16 cellular contexts compared by ENCODE assay signal in the genomic region with DNA sequence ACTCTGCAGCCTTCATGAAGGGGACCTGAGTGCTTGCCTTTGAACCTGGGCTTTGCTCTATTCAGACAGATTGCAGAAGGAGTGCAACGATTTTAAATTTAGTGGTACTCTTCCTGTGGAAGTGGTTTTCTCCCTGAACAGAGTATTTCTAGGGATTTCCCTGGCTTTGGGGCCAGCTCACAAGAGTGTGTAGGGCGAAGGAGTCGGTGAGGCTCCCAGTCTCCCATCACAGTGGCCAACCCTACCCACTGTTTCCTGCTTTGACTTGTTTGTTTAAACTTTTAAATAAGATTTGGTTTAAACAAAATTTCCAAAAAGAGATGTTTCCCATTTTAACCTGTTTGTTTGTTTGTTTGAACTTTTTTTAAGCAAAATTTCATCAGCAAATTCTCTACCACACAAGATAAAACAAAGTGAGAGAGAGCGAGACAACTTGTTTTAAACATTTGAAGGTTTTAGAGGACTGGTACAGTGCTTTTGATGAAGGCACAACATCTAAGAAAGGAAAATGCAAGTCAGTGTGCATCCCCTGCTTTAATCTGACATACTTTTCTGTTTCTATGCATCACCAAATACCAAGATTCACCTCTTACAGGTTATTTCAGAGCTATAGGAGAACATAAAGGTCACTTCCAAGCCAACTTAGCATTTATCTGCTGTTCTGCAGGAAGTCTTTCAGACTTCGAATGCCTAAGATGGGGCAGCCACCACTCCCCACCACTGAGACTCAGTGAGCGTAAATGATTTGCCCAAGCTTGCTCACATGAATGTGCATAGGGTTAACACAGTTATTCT. TPM values are rescaled to one million over a fixed set of nuclear protein-coding genes. Genes with fewer than 3 reads are reported as not detected.
"Had no signal": no experiment of that assay in that cellular context is flagged by ENCODE, and none has a peak within 500 bp of the region (broad histone marks: within the 10 kb centered on the region; RNA-seq: fewer than 3 reads in every experiment).

No MANE protein-coding gene starts in this region.

- H3K9me3 Mint-ChIP-seq: activated B cell treated with CpG ODN at 0.5 μM for 24 hours; central memory CD8-positive, alpha-beta T cell; natural killer cell had no signal

- H3K27me3 ChIP-seq: brain microvascular endothelial cell, esophagus squamous epithelium had no signal

- ATAC-seq: mucosa of descending colon; natural killer cell; stimulated activated effector memory CD8-positive, alpha-beta T cell treated with anti-CD3 and anti-CD28 coated beads, Interleukin-12 subunit alpha, Interleukin-12 subunit beta, amount 100 ng/mL, for 72 hours had no signal

- H3K4me3 Mint-ChIP-seq: activated B cell treated with CpG ODN at 0.5 μM for 24 hours; central memory CD8-positive, alpha-beta T cell; natural killer cell; stimulated activated effector memory CD8-positive, alpha-beta T cell treated with anti-CD3 and anti-CD28 coated beads, Interleukin-12 subunit alpha, Interleukin-12 subunit beta, amount 100 ng/mL, for 72 hours; T-helper 2 cell treated with Interferon-gamma antibody and Interleukin-4, amounts not matched to agents 5 μg/mL and 100 μg/mL, for 36 hours had no signal

- H3K4me1 Mint-ChIP-seq: activated B cell treated with CpG ODN at 0.5 μM for 24 hours had no signal

- H3K27ac Mint-ChIP-seq: activated B cell treated with CpG ODN at 0.5 μM for 24 hours; natural killer cell; stimulated activated effector memory CD8-positive, alpha-beta T cell treated with anti-CD3 and anti-CD28 coated beads, Interleukin-12 subunit alpha, Interleukin-12 subunit beta, amount 100 ng/mL, for 72 hours had no signal

- H3K27me3 Mint-ChIP-seq: activated B cell treated with CpG ODN at 0.5 μM for 24 hours; central memory CD8-positive, alpha-beta T cell had no signal

- H3K36me3 Mint-ChIP-seq: natural killer cell; stimulated activated effector memory CD8-positive, alpha-beta T cell treated with anti-CD3 and anti-CD28 coated beads, Interleukin-12 subunit alpha, Interleukin-12 subunit beta, amount 100 ng/mL, for 72 hours had no signal

- DNase-seq: activated B cell treated with CpG ODN at 0.5 μM for 24 hours, brain microvascular endothelial cell, esophagus squamous epithelium, hypothalamus, kidney, left ventricle myocardium inferior, mucosa of descending colon, natural killer cell, substantia nigra, trophoblast cell had no signal

- H3K4me3 ChIP-seq: coronary artery, esophagus squamous epithelium, left ventricle myocardium inferior, mucosa of descending colon had no signal

- H3K36me3 ChIP-seq: brain microvascular endothelial cell, esophagus squamous epithelium, left ventricle myocardium inferior had no signal

- H3K4me1 ChIP-seq: esophagus squamous epithelium, left ventricle myocardium inferior had no signal

- H3K27ac ChIP-seq: brain microvascular endothelial cell, coronary artery, esophagus squamous epithelium, left ventricle myocardium inferior had no signal

- H3K9me3 ChIP-seq: esophagus squamous epithelium, left ventricle myocardium inferior, mucosa of descending colon had no signal

RNA-seq across cellular contexts. Expression of a gene that starts 6.6 kb away (rescaled TPM):
- total RNA-seq: fibroblast of villous mesenchyme, renal cortical epithelial cell had no signal

RNA-seq across cellular contexts. Expression of a gene that starts 37.0 kb away (rescaled TPM):
- total RNA-seq: fibroblast of villous mesenchyme had no signal
